Comparison of ENCODE assay signal across 11 cellular contexts in genomic region chr7:114405427-114405826, GRCh38. TPM values are rescaled to one million over a fixed set of nuclear protein-coding genes. Genes with fewer than 3 reads are reported as not detected.
DNase-seq lines count a peak whose midpoint lies in the region; ATAC-seq, FAIRE-seq and TF ChIP-seq lines count a peak whose summit lies in the region.
"Had no signal": no experiment of that assay in that cellular context is flagged by ENCODE, and none has a peak within 500 bp of the region (broad histone marks: within the 10 kb centered on the region; RNA-seq: fewer than 3 reads in every experiment).

No MANE protein-coding gene starts in this region.

- peak in 1 of 2 experiments; percentile 14 for DNase-seq in Caco-2
- DNase-seq in GM12878 (ENCODE audit: low read depth, low spot score), result no peak
- no peak for DNase-seq in retinal pigment epithelial cell (ENCODE audit: low read depth)
- no peak for DNase-seq in NK-92 treated with Interleukin-12 subunit alpha and Interleukin-12 subunit beta, amount 100 ng/mL, for 24 hours (lab: John Stamatoyannopoulos, UW)
- DNase-seq in Karpas-422, result no peak
- no peak for DNase-seq in DMS153 (lab: John Stamatoyannopoulos, UW)
- DNase-seq: stimulated activated naive B cell treated with anti-CD40 and anti-IgM and Interleukin-4, amounts not matched to agents 10 μg/mL and 1 μg/mL and 100 μg/mL, for 72 hours had no signal

- in situ Hi-C loops in GM12878 (cut with MboI), result no loop called here

- H4K20me1 ChIP-seq in Loucy (ENCODE audit: insufficient read depth, low read length, poor library complexity, severe bottlenecking) (no peaks in the 10 kb centered on the region), GM12878 (ENCODE audit: control insufficient read depth, insufficient read depth) (no peaks in the 10 kb centered on the region), Karpas-422 (ENCODE audit: insufficient read depth, low read depth, low read length) (no peaks in the 10 kb centered on the region)

- H3K4me1 Mint-ChIP-seq in Caco-2 (ENCODE audit: low read depth, unreplicated experiment), result no peaks in the 10 kb centered on the region
- H3K4me1 Mint-ChIP-seq: stimulated activated naive B cell treated with anti-CD40 and anti-IgM and Interleukin-4, amounts not matched to agents 10 μg/mL and 1 μg/mL and 100 μg/mL, for 72 hours had no signal

- no peaks in the 10 kb centered on the region for H3K79me2 ChIP-seq in Loucy (ENCODE audit: insufficient read depth, low read length)
- no peaks in the 10 kb centered on the region for H3K79me2 ChIP-seq in GM12878 (ENCODE audit: control insufficient read depth, insufficient read depth, low read length)
- H3K79me2 ChIP-seq in Karpas-422 (ENCODE audit: low read length), result no peaks in the 10 kb centered on the region

- H3K36me3 Mint-ChIP-seq in Caco-2 (ENCODE audit: insufficient read depth, unreplicated experiment), result no peaks in the 10 kb centered on the region
- H3K36me3 Mint-ChIP-seq: stimulated activated naive B cell treated with anti-CD40 and anti-IgM and Interleukin-4, amounts not matched to agents 10 μg/mL and 1 μg/mL and 100 μg/mL, for 72 hours had no signal

- H3K9me2 ChIP-seq in Loucy (replicated peaks; ENCODE audit: low read depth, low read length) (no peaks in the 10 kb centered on the region), Karpas-422 (replicated peaks; ENCODE audit: insufficient read depth, low read length) (no peaks in the 10 kb centered on the region; the same call in 1 of the 2 replicates)

- no peaks in the 10 kb centered on the region for H3F3A ChIP-seq in Loucy (ENCODE audit: low read depth)

- SMC1A ChIA-PET in GM12878 (lab: Charles Lee; ENCODE audit: uncharacterized antibody, unreplicated experiment), result no interaction called here

- H3K4me3 Mint-ChIP-seq in Caco-2 (ENCODE audit: unreplicated experiment), result no peak overlapping the region
- H3K4me3 Mint-ChIP-seq: stimulated activated naive B cell treated with anti-CD40 and anti-IgM and Interleukin-4, amounts not matched to agents 10 μg/mL and 1 μg/mL and 100 μg/mL, for 72 hours had no signal

- no peaks in the 10 kb centered on the region for H3K9me3 Mint-ChIP-seq in Caco-2 (ENCODE audit: unreplicated experiment)
- H3K9me3 Mint-ChIP-seq: stimulated activated naive B cell treated with anti-CD40 and anti-IgM and Interleukin-4, amounts not matched to agents 10 μg/mL and 1 μg/mL and 100 μg/mL, for 72 hours had no signal

- H3K27me3 Mint-ChIP-seq in Caco-2 (ENCODE audit: insufficient read depth, unreplicated experiment), result peaks cover 7% of the 10 kb centered on the region
- H3K27me3 Mint-ChIP-seq: stimulated activated naive B cell treated with anti-CD40 and anti-IgM and Interleukin-4, amounts not matched to agents 10 μg/mL and 1 μg/mL and 100 μg/mL, for 72 hours had no signal

- FAIRE-seq in GM12878 (lab: Jason Lieb, UNC), result peak; percentile 56
- FAIRE-seq: endothelial cell of umbilical vein had no signal

- no TSS peak for BruUV-seq in Caco-2 (replicated peaks; lab: Mats Ljungman, UMichigan)
- BruUV-seq in GM12878 (replicated peaks; lab: Mats Ljungman, UMichigan), result no TSS peak

- H3K4me2 ChIP-seq in Loucy (ENCODE audit: low read depth, low read length, poor library complexity, severe bottlenecking) (no peak overlapping the region), GM12878 (ENCODE audit: control insufficient read depth, insufficient read depth) (no peak overlapping the region), Karpas-422 (ENCODE audit: low read depth, low read length, poor library complexity, severe bottlenecking) (no peak overlapping the region)

- no peak overlapping the region for H3K27ac Mint-ChIP-seq in Caco-2 (ENCODE audit: unreplicated experiment)
- H3K27ac Mint-ChIP-seq: stimulated activated naive B cell treated with anti-CD40 and anti-IgM and Interleukin-4, amounts not matched to agents 10 μg/mL and 1 μg/mL and 100 μg/mL, for 72 hours had no signal

- POLR2A ChIA-PET in Caco-2 (lab: Charles Lee), result no interaction called here
- POLR2A ChIA-PET in GM12878 (lab: Charles Lee), result no interaction called here

- H3K27me3 ChIP-seq in Caco-2 (replicated peaks; ENCODE audit: control insufficient read depth, insufficient read depth, low read length) (no peaks in the 10 kb centered on the region), Loucy (ENCODE audit: insufficient read depth, low read length, poor library complexity, severe bottlenecking) (no peaks in the 10 kb centered on the region), GM12878 (replicated peaks in 1 of 2; ENCODE audit: control insufficient read depth in 2 of 2, insufficient read depth in 2 of 2, low read length in 1 of 2) (peaks cover 0 to 2% of the 10 kb centered on the region in 2 experiments; a peak in 1 of 4 replicates), Karpas-422 (ENCODE audit: low read length) (no peaks in the 10 kb centered on the region)

- H2AFZ ChIP-seq in Loucy (ENCODE audit: low read length) (no peak overlapping the region), GM12878 (ENCODE audit: control insufficient read depth, low read depth, low read length) (no peak overlapping the region), Karpas-422 (ENCODE audit: low read length) (no peak overlapping the region)

- TF ChIP-seq EP300 in GM12878 (IDR thresholded peaks at IDR 0.05; ENCODE audit: borderline replicate concordance in 1 of 2, control insufficient read depth in 1 of 2, low read depth in 2 of 2, low read length in 2 of 2), result no peak

- H3K9ac ChIP-seq in Loucy (ENCODE audit: low read depth, low read length, poor library complexity, severe bottlenecking), result no peak overlapping the region
- H3K9ac ChIP-seq in GM12878 (ENCODE audit: control insufficient read depth, insufficient read depth, low read length), result no peak overlapping the region
- no peak overlapping the region for H3K9ac ChIP-seq in Karpas-422 (ENCODE audit: low read length)

- no peak for TF ChIP-seq RAD21 in GM12878 (IDR thresholded peaks at IDR 0.05; ENCODE audit: insufficient read depth, low read depth, low read length)

- no peak overlapping the region for H3K4me3 ChIP-seq in Caco-2 (ENCODE audit: low read depth, low read length)
- H3K4me3 ChIP-seq in Loucy (ENCODE audit: low read length, poor library complexity, severe bottlenecking), result no peak overlapping the region
- H3K4me3 ChIP-seq in GM12878, result no peak overlapping the region
- no peak overlapping the region for H3K4me3 ChIP-seq in retinal pigment epithelial cell (ENCODE audit: low read length)
- H3K4me3 ChIP-seq in Karpas-422 (ENCODE audit: low read length), result no peak overlapping the region

- TF ChIP-seq CTCF in Caco-2 (IDR thresholded peaks at IDR 0.05; ENCODE audit: insufficient read depth in 1 of 2, low read depth in 1 of 2, low read length in 1 of 2, severe bottlenecking in 1 of 2, unreplicated experiment in 1 of 2), result peak; percentile 44 to 45
- peak; percentile 52 for TF ChIP-seq CTCF in Loucy (conservative IDR thresholded peaks at IDR 0.05; ENCODE audit: low read length)
- peak in 2 of 3 experiments; percentile 17 to 25; a peak in 3 of 6 replicates for TF ChIP-seq CTCF in GM12878 (IDR thresholded peaks at IDR 0.05 in 2 of 3, conservative IDR thresholded peaks at IDR 0.05 in 1 of 3; ENCODE audit: control insufficient read depth in 2 of 3, extremely low read depth in 1 of 3, insufficient read depth in 1 of 3, low read depth in 3 of 3, low read length in 3 of 3)
- TF ChIP-seq CTCF in retinal pigment epithelial cell (conservative IDR thresholded peaks at IDR 0.05; ENCODE audit: low read depth, low read length), result peak; percentile 53

- RAD21 ChIA-PET in GM12878 (lab: Charles Lee; ENCODE audit: unreplicated experiment), result no interaction called here

- 0% methylated on average over 2 of the region's 2 CpGs for WGBS in GM12878 (ENCODE audit: insufficient coverage, insufficient replicate concordance, low lambda C conversion rate, missing lambda C conversion rate)

- intact Hi-C loops in Caco-2 (cut with micrococcal nuclease; ENCODE audit: unreplicated experiment), result loop anchor here (1.0 kb wide), 2 partner anchors 323 to 379 kb away; no protein-coding TSS in a partner anchor
- intact Hi-C loops in GM12878 (cut with micrococcal nuclease; ENCODE audit: unreplicated experiment), result loop anchor here (5.0 to 10.0 kb wide), 2 partner anchors 321 to 378 kb away; no protein-coding TSS in a partner anchor

- TF ChIP-seq POLR2A in GM12878 (IDR thresholded peaks at IDR 0.05; ENCODE audit: low read depth, low read length), result no peak

- ATAC-seq in GM21367 (IDR thresholded peaks at IDR 0.05; ENCODE audit: unreplicated experiment) (peak; percentile 80), GM12878 (peak; percentile 92)

- no peaks in the 10 kb centered on the region for H3K36me3 ChIP-seq in Caco-2 (ENCODE audit: control insufficient read depth, insufficient read depth, low read length)
- H3K36me3 ChIP-seq in Loucy (ENCODE audit: insufficient read depth, low read length), result no peaks in the 10 kb centered on the region
- H3K36me3 ChIP-seq in GM12878 (ENCODE audit: control insufficient read depth in 2 of 2, insufficient read depth in 2 of 2, low read length in 1 of 2), result no peaks in the 10 kb centered on the region
- H3K36me3 ChIP-seq in Karpas-422 (ENCODE audit: insufficient read depth, low read length), result no peaks in the 10 kb centered on the region

- no peak overlapping the region for H3K27ac ChIP-seq in GM12878 (ENCODE audit: control insufficient read depth, insufficient read depth)
- no peak overlapping the region for H3K27ac ChIP-seq in Karpas-422 (ENCODE audit: low read length)
- H3K27ac ChIP-seq: HL-60 had no signal

- CTCF ChIA-PET in Caco-2 (lab: Charles Lee), result no interaction called here
- CTCF ChIA-PET in GM12878 (lab: Yijun Ruan, JAX), result no interaction called here

- H3K4me1 ChIP-seq in Caco-2 (no peaks in the 10 kb centered on the region), Loucy (ENCODE audit: insufficient read depth, low read length, poor library complexity, severe bottlenecking) (no peaks in the 10 kb centered on the region), GM12878 (ENCODE audit: control insufficient read depth, insufficient read depth, low read length) (no peaks in the 10 kb centered on the region), Karpas-422 (ENCODE audit: low read length) (no peaks in the 10 kb centered on the region)

- H3K9me3 ChIP-seq in Caco-2 (no peaks in the 10 kb centered on the region), Loucy (ENCODE audit: insufficient read depth, low read depth, low read length) (no peaks in the 10 kb centered on the region), GM12878 (replicated peaks; ENCODE audit: control insufficient read depth, insufficient read depth, low read length) (no peaks in the 10 kb centered on the region), Karpas-422 (ENCODE audit: low read length) (peaks cover 4% of the 10 kb centered on the region; the same call in 1 of the 2 replicates)

RNA-seq across cellular contexts. Expression of gene FOXP2, which starts 9.2 kb away (rescaled TPM):
- total RNA-seq in Caco-2 (2022) (not detected in 2 replicates), GM12878 (2014; rRNA removed) (2.4 and 3.8 TPM in 2 replicates), GM12878 (2014; rRNA removed; fragmentation: Illumina TruSeq; extraction: Trizol) (2.3 and 2.5 TPM in 2 replicates), GM12878 (2021) (1.8 and 2.1 TPM in 2 replicates)
- 0.83 and 1.1 TPM in 2 replicates for total RNA-seq in GM12878 (2013; cell fraction: nucleolus; rRNA removed)
- polyA plus RNA-seq in GM12878 (2011; ENCODE audit: low read depth), result 0.08 TPM
- polyA plus RNA-seq in GM12878 (2011; rRNA removed) (1.4 TPM in 2 replicates), GM12878 (2014; fragmentation: Illumina TruSeq; extraction: Trizol) (1.7 and 1.8 TPM in 2 replicates), GM12878 (2014; fragmentation: Nextera tagmentation; extraction: Ambion mirVana) (1 to 10 TPM in 1 of 2 experiments, under 1 TPM in 1; 0.99 to 1.2 TPM), GM12878 (2014; rRNA removed) (1.4 and 1.8 TPM in 2 replicates), GM12878 (2016; fragmentation: Nextera tagmentation; extraction: Ambion mirVana) (1 to 10 TPM; 1.9 to 2.5 TPM)
- polyA plus RNA-seq in GM12878 (2011; cell fraction: cytosol; rRNA removed), result 1.2 and 1.7 TPM in 2 replicates
- polyA plus RNA-seq in GM12878 (2011; cell fraction: nucleus; rRNA removed), result 0.72 and 1.5 TPM in 2 replicates
- 0.12 and 0.14 TPM in 2 replicates for polyA plus RNA-seq in GM12878 (2012)
- 2.0 and 4.6 TPM in 2 replicates for polyA minus RNA-seq in GM12878 (2011; rRNA and poly(A)+ RNA removed)
- polyA minus RNA-seq in GM12878 (2011; cell fraction: cytosol; rRNA and poly(A)+ RNA removed), result 0.53 and 2.7 TPM in 2 replicates
- 2.2 and 5.3 TPM in 2 replicates for polyA minus RNA-seq in GM12878 (2011; cell fraction: nucleus; rRNA and poly(A)+ RNA removed)
- total RNA-seq in Karpas-422 (2014; rRNA removed; shearing (Covaris generic); ENCODE audit: low replicate concordance), result not detected in 2 replicates
